ENCODE assay signal across 16 cellular contexts in the genomic region with DNA sequence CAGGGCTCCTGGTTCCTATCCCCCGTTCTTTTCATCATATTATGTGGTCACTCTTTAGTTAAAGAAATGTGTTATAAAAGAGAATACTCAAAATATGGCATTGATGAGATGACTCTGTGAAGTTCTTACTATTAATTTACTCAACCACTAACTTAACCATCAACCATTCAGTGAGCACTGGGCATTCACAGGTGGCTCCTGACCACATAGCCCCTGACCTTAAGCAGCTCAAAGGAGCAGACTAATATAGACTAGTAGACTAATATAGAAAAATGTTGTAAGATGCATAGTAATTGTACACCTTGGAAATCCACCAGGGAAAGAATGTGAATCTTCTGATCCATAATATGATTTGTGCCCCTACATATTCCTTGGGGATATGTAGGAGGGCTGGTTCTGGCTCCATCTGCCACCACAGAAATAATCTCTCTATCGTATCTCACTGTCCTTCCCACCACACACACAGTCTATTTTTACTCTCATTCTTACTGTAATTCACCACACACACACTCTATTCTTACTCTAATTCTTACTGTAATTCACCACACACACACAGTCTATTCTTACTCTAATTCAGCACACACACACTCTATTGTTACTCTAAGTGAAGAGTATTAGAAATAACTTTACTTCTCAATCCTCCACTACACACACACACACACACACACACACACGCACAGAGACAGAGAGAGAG.
DNase-seq lines count a peak whose midpoint lies in the region; ATAC-seq lines count a peak whose summit lies in the region.
"Had no signal": no experiment of that assay in that cellular context is flagged by ENCODE, and none has a peak within 500 bp of the region (broad histone marks: within the 10 kb centered on the region; RNA-seq: fewer than 3 reads in every experiment).

No MANE protein-coding gene starts in this region.

- ATAC-seq in GM18508 (IDR thresholded peaks at IDR 0.05; ENCODE audit: insufficient read depth, unreplicated experiment): peak; percentile 82
- ATAC-seq in GM19467 (IDR thresholded peaks at IDR 0.05; ENCODE audit: unreplicated experiment): peak; percentile 59
- peak; percentile 71 for ATAC-seq in HG03064 (IDR thresholded peaks at IDR 0.05; ENCODE audit: low read depth, unreplicated experiment)
- no peak for ATAC-seq in HG03108 (IDR thresholded peaks at IDR 0.05; ENCODE audit: unreplicated experiment)

- peak overlapping the region; percentile 2 for H3K4me3 Mint-ChIP-seq in T-helper 2 cell treated with Interferon-gamma antibody and Interleukin-4, amounts not matched to agents 5 μg/mL and 100 μg/mL, for 36 hours
- H3K4me3 Mint-ChIP-seq: brain; stimulated activated naive CD8-positive, alpha-beta T cell treated with anti-CD3 and anti-CD28 coated beads, Interleukin-15, Interleukin-2, amounts not matched to agents 100 ng/mL and 50 ng/mL, for 24 hours had no signal

- peak overlapping the region; percentile 7 for H3K27ac Mint-ChIP-seq in T-helper 2 cell treated with Interferon-gamma antibody and Interleukin-4, amounts not matched to agents 5 μg/mL and 100 μg/mL, for 36 hours

- peaks cover 44% of the 10 kb centered on the region for H3K36me3 Mint-ChIP-seq in T-helper 2 cell treated with Interferon-gamma antibody and Interleukin-4, amounts not matched to agents 5 μg/mL and 100 μg/mL, for 36 hours (ENCODE audit: low read depth)
- H3K36me3 Mint-ChIP-seq: brain had no signal

- H3K9me3 Mint-ChIP-seq in T-helper 2 cell treated with Interferon-gamma antibody and Interleukin-4, amounts not matched to agents 5 μg/mL and 100 μg/mL, for 36 hours: peaks cover 10% of the 10 kb centered on the region
- H3K9me3 Mint-ChIP-seq: brain; stimulated activated naive CD8-positive, alpha-beta T cell treated with anti-CD3 and anti-CD28 coated beads, Interleukin-15, Interleukin-2, amounts not matched to agents 100 ng/mL and 50 ng/mL, for 24 hours had no signal

- peaks cover 37% of the 10 kb centered on the region for H3K4me1 Mint-ChIP-seq in T-helper 2 cell treated with Interferon-gamma antibody and Interleukin-4, amounts not matched to agents 5 μg/mL and 100 μg/mL, for 36 hours (ENCODE audit: low read depth)

- DNase-seq in T-helper 2 cell treated with Interferon-gamma antibody and Interleukin-4, amounts not matched to agents 5 μg/mL and 100 μg/mL, for 36 hours (ENCODE audit: low spot score): no peak
- DNase-seq in iPS-NIHi7 (ENCODE audit: extremely low spot score) (no peak), SIG-M5 treated with dmso at 0.1 percent for 504 hours (lab: John Stamatoyannopoulos, UW; ENCODE audit: unreplicated experiment) (no peak)
- no peak for DNase-seq in stimulated activated naive CD4-positive, alpha-beta T cell treated with Interleukin-2 at 50 U/mL for 16 hours (lab: John Stamatoyannopoulos, UW)
- DNase-seq: BE2C; effector CD8-positive, alpha-beta T cell; EL; NCI-H1417 treated with DMSO at 0.1 percent for 48 hours; stimulated activated CD4-positive, alpha-beta T cell treated with anti-CD3 and anti-CD28 coated beads, Interleukin-2, amount 100 ng/mL, for 48 hours; SW 1271 had no signal

- no peaks in the 10 kb centered on the region for H3K27me3 Mint-ChIP-seq in T-helper 2 cell treated with Interferon-gamma antibody and Interleukin-4, amounts not matched to agents 5 μg/mL and 100 μg/mL, for 36 hours (ENCODE audit: low read depth)
- H3K27me3 Mint-ChIP-seq: stimulated activated naive CD8-positive, alpha-beta T cell treated with anti-CD3 and anti-CD28 coated beads, Interleukin-15, Interleukin-2, amounts not matched to agents 100 ng/mL and 50 ng/mL, for 24 hours had no signal
